ENCODE assay signal across 9 cellular contexts in the genomic region with DNA sequence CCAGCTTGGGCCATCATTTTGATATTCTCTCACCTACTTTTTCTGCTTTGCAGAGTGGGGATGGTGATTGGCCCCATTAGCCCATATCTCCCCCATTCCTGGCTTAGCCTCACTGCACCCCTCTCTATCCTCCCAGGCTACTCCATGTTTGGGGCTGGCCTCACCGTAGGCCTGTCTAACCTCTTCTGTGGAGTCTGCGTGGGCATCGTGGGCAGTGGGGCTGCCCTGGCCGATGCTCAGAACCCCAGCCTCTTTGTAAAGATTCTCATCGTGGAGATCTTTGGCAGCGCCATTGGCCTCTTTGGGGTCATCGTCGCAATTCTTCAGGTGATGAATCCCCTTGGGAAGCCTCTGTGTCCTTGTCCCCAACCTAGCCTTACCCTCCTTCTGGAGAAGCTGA. TPM values are rescaled to one million over a fixed set of nuclear protein-coding genes. Genes with fewer than 3 reads are reported as not detected.
DNase-seq lines count a peak whose midpoint lies in the region; ATAC-seq, FAIRE-seq and TF ChIP-seq lines count a peak whose summit lies in the region.
"Had no signal": no experiment of that assay in that cellular context is flagged by ENCODE, and none has a peak within 500 bp of the region (broad histone marks: within the 10 kb centered on the region; RNA-seq: fewer than 3 reads in every experiment).

No MANE protein-coding gene starts in this region.

- H3K36me3 ChIP-seq in CD4-positive, CD25-positive, alpha-beta regulatory T cell (ENCODE audit: control insufficient read depth, insufficient read depth, low read length): peaks cover 23% of the 10 kb centered on the region
- H3K36me3 ChIP-seq in GM23338 (ENCODE audit: insufficient read depth) (0 out of 2 replicates have a peak, but pooled peaks cover 7% of the 10 kb centered on the region), GM12878 (ENCODE audit: control insufficient read depth in 2 of 2, insufficient read depth in 2 of 2, low read length in 1 of 2) (peaks cover 7 to 15% of the 10 kb centered on the region in 2 experiments), colonic mucosa (no peaks in the 10 kb centered on the region)

- in situ Hi-C loops in GM12878 (cut with MboI): no loop called here

- intact Hi-C loops in GM12878 (cut with micrococcal nuclease; ENCODE audit: unreplicated experiment) (no loop called here), colonic mucosa (cut with DNase I) (no loop called here)

- H4K20me1 ChIP-seq in GM23338 (replicated peaks; ENCODE audit: insufficient read depth) (peaks cover 19% of the 10 kb centered on the region), GM12878 (ENCODE audit: control insufficient read depth, insufficient read depth) (no peaks in the 10 kb centered on the region)

- H3K27ac ChIP-seq in CD4-positive, CD25-positive, alpha-beta regulatory T cell (ENCODE audit: insufficient read depth, low read length, poor library complexity, severe bottlenecking): peak overlapping the region; percentile 2
- H3K27ac ChIP-seq in GM23338 (ENCODE audit: low read depth) (no peak overlapping the region), GM12878 (ENCODE audit: control insufficient read depth, insufficient read depth) (no peak overlapping the region), colonic mucosa (no peak overlapping the region)

- no peak overlapping the region for H3K4me2 ChIP-seq in GM23338
- H3K4me2 ChIP-seq in GM12878 (ENCODE audit: control insufficient read depth, insufficient read depth): peak overlapping the region; percentile 84

- no peak for DNase-seq in CD4-positive, CD25-positive, alpha-beta regulatory T cell
- DNase-seq in GM23338 (ENCODE audit: low spot score) (no peak), GM12878 (ENCODE audit: low read depth, low spot score) (no peak), hypothalamus (lab: John Stamatoyannopoulos, UW) (no peak), colonic mucosa (no peak)
- DNase-seq: activated effector memory CD4-positive, alpha-beta T cell treated with anti-CD3 and anti-CD28 coated beads, Interleukin-2, amount 50 U/mL, for 16 hours had no signal

- no peaks in the 10 kb centered on the region for H3K9me3 ChIP-seq in CD4-positive, CD25-positive, alpha-beta regulatory T cell (ENCODE audit: control insufficient read depth in 2 of 2, low read length in 2 of 2)
- H3K9me3 ChIP-seq in GM12878 (replicated peaks; ENCODE audit: control insufficient read depth, insufficient read depth, low read length) (no peaks in the 10 kb centered on the region), colonic mucosa (no peaks in the 10 kb centered on the region)

- peaks cover 0 to 1% (median 0%) of the 10 kb centered on the region in 7 donors for H3K9me3 Mint-ChIP-seq in CD4-positive, CD25-positive, alpha-beta regulatory T cell
- H3K9me3 Mint-ChIP-seq in GM23338 (no peaks in the 10 kb centered on the region), nephron (no peaks in the 10 kb centered on the region)

- no peaks in the 10 kb centered on the region for H3K27me3 Mint-ChIP-seq in CD4-positive, CD25-positive, alpha-beta regulatory T cell
- H3K27me3 Mint-ChIP-seq in GM23338 (ENCODE audit: insufficient read depth, low read depth, poor library complexity) (peaks cover 31% of the 10 kb centered on the region), nephron (ENCODE audit: low read depth) (no peaks in the 10 kb centered on the region)

- no peaks in the 10 kb centered on the region for H3K27me3 ChIP-seq in CD4-positive, CD25-positive, alpha-beta regulatory T cell (ENCODE audit: control insufficient read depth, insufficient read depth, low read length)
- H3K27me3 ChIP-seq in GM23338 (ENCODE audit: insufficient read depth) (no peaks in the 10 kb centered on the region), GM12878 (replicated peaks in 1 of 2; ENCODE audit: control insufficient read depth in 2 of 2, insufficient read depth in 2 of 2, low read length in 1 of 2) (no peaks in the 10 kb centered on the region), colonic mucosa (no peaks in the 10 kb centered on the region)

- H3K9me2 ChIP-seq in GM23338 (ENCODE audit: insufficient read depth): no peaks in the 10 kb centered on the region

- SMC1A ChIA-PET in GM12878 (lab: Charles Lee; ENCODE audit: uncharacterized antibody, unreplicated experiment): interaction anchor here (1.3 kb wide), 1 partner anchor 16 kb away, joined by 3 read pairs; no protein-coding TSS in a partner anchor

- FAIRE-seq in GM12878 (lab: Jason Lieb, UNC): no peak

- H3K79me2 ChIP-seq in GM23338 (replicated peaks; ENCODE audit: insufficient read depth) (peaks cover 16% of the 10 kb centered on the region), GM12878 (ENCODE audit: control insufficient read depth, insufficient read depth, low read length) (peaks cover 45% of the 10 kb centered on the region)

- peak overlapping the region in 1 of 3 donors; percentile 54 for H3K27ac Mint-ChIP-seq in CD4-positive, CD25-positive, alpha-beta regulatory T cell
- no peak overlapping the region for H3K27ac Mint-ChIP-seq in GM23338
- H3K27ac Mint-ChIP-seq in nephron: peak overlapping the region in 1 of 3 experiments; percentile 86

- no peak for ATAC-seq in CD4-positive, CD25-positive, alpha-beta regulatory T cell (ENCODE audit: low read depth in 2 of 2)
- no peak for ATAC-seq in GM23338
- ATAC-seq in GM12878: no peak
- no peak for ATAC-seq in GM18868 (IDR thresholded peaks at IDR 0.05; ENCODE audit: unreplicated experiment)
- ATAC-seq: HCT116 had no signal

- H3K4me1 Mint-ChIP-seq in CD4-positive, CD25-positive, alpha-beta regulatory T cell: peaks cover 7 to 58% (median 34%) of the 10 kb centered on the region in 4 donors
- peaks cover 43% of the 10 kb centered on the region for H3K4me1 Mint-ChIP-seq in GM23338
- peaks cover 48% of the 10 kb centered on the region for H3K4me1 Mint-ChIP-seq in nephron

- CTCF ChIA-PET in GM12878 (lab: Yijun Ruan, JAX): no interaction called here

- TF ChIP-seq CTCF in GM23338 (conservative IDR thresholded peaks at IDR 0.05; ENCODE audit: low read depth in 2 of 2): no peak
- no peak for TF ChIP-seq CTCF in GM12878 (IDR thresholded peaks at IDR 0.05 in 2 of 3, conservative IDR thresholded peaks at IDR 0.05 in 1 of 3; ENCODE audit: control insufficient read depth in 2 of 3, extremely low read depth in 1 of 3, insufficient read depth in 1 of 3, low read depth in 3 of 3, low read length in 3 of 3)
- TF ChIP-seq CTCF in nephron (IDR thresholded peaks at IDR 0.05; ENCODE audit: unreplicated experiment in 3 of 3): no peak
- TF ChIP-seq CTCF in colonic mucosa (IDR thresholded peaks at IDR 0.05): no peak

- WGBS in GM12878 (ENCODE audit: insufficient coverage, insufficient replicate concordance, low lambda C conversion rate, missing lambda C conversion rate): 96% methylated on average over 8 of the region's 8 CpGs

- BruUV-seq in GM12878 (replicated peaks; lab: Mats Ljungman, UMichigan): no TSS peak

- POLR2A ChIA-PET in GM12878 (lab: Charles Lee): interaction anchor here (0.6 to 3.8 kb wide), 4 partner anchors 15 to 119 kb away, joined by 3 to 18 read pairs (median 4); a partner anchor contains a TSS

- peak overlapping the region; percentile 91 to 96 (median 92) for H3K4me3 Mint-ChIP-seq in CD4-positive, CD25-positive, alpha-beta regulatory T cell
- H3K4me3 Mint-ChIP-seq in GM23338: peak overlapping the region; percentile 90
- peak overlapping the region; percentile 94 to 95 (median 94) for H3K4me3 Mint-ChIP-seq in nephron

- H3K4me1 ChIP-seq in CD4-positive, CD25-positive, alpha-beta regulatory T cell (ENCODE audit: control insufficient read depth, insufficient read depth, low read length, poor library complexity, severe bottlenecking): peaks cover 42% of the 10 kb centered on the region
- H3K4me1 ChIP-seq in GM23338 (ENCODE audit: insufficient read depth) (peaks cover 29% of the 10 kb centered on the region), GM12878 (ENCODE audit: control insufficient read depth, insufficient read depth, low read length) (peaks cover 30% of the 10 kb centered on the region), colonic mucosa (peaks cover 31% of the 10 kb centered on the region)

- H3K9ac ChIP-seq in GM12878 (ENCODE audit: control insufficient read depth, insufficient read depth, low read length) (no peak overlapping the region), colonic mucosa (ENCODE audit: low read depth in 2 of 2, low read length in 2 of 2) (peak overlapping the region in 1 of 2 donors; percentile 6)

- RAD21 ChIA-PET in GM12878 (lab: Charles Lee; ENCODE audit: unreplicated experiment): interaction anchor here (0.6 kb wide), 1 partner anchor 1326 kb away, joined by 3 read pairs; no protein-coding TSS in a partner anchor

- H3F3A ChIP-seq in GM23338 (replicated peaks; ENCODE audit: low read depth): peaks cover 29% of the 10 kb centered on the region; the same call in 1 of the 2 replicates

- peaks cover 18% of the 10 kb centered on the region for H3K36me3 Mint-ChIP-seq in CD4-positive, CD25-positive, alpha-beta regulatory T cell
- H3K36me3 Mint-ChIP-seq in GM23338 (ENCODE audit: low read depth) (peaks cover 58% of the 10 kb centered on the region), nephron (ENCODE audit: low read depth) (peaks cover 29% of the 10 kb centered on the region)

- TF ChIP-seq POLR2A in GM12878 (IDR thresholded peaks at IDR 0.05; ENCODE audit: low read depth, low read length): no peak

- TF ChIP-seq EP300 in GM12878 (IDR thresholded peaks at IDR 0.05; ENCODE audit: borderline replicate concordance in 1 of 2, control insufficient read depth in 1 of 2, low read depth in 2 of 2, low read length in 2 of 2): no peak

- H2AFZ ChIP-seq in GM23338: no peak overlapping the region
- H2AFZ ChIP-seq in GM12878 (ENCODE audit: control insufficient read depth, low read depth, low read length): no peak overlapping the region

- H3K4me3 ChIP-seq in CD4-positive, CD25-positive, alpha-beta regulatory T cell (ENCODE audit: low read depth, low read length): no peak overlapping the region
- H3K4me3 ChIP-seq in GM23338 (no peak overlapping the region), GM12878 (peak overlapping the region; percentile 95; the same call in 1 of the 2 replicates), colonic mucosa (no peak overlapping the region)

- no peak for TF ChIP-seq RAD21 in GM12878 (IDR thresholded peaks at IDR 0.05; ENCODE audit: insufficient read depth, low read depth, low read length)

RNA-seq across cellular contexts. Expression of a gene that starts 2.1 kb away (rescaled TPM):
- 0.54 TPM for total RNA-seq in CD4-positive, CD25-positive, alpha-beta regulatory T cell
- polyA plus RNA-seq in CD4-positive, CD25-positive, alpha-beta regulatory T cell: under 1 TPM; 0.20 to 0.86 (median 0.32) TPM
- total RNA-seq in GM23338 (2014; rRNA removed; shearing (Covaris generic)): 52.7 and 63.1 TPM in 2 replicates
- polyA plus RNA-seq in GM23338 (2016; fragmentation: Nextera tagmentation; extraction: Ambion mirVana) (22.4 and 22.8 TPM in 2 replicates), GM12878 (2011; rRNA removed) (9.8 and 18.0 TPM in 2 replicates), GM12878 (2014; fragmentation: Illumina TruSeq; extraction: Trizol) (18.6 and 30.0 TPM in 2 replicates), GM12878 (2014; fragmentation: Nextera tagmentation; extraction: Ambion mirVana) (1 to 10 TPM in 1 of 2 experiments, under 1 TPM in 1; 0.98 to 2.8 TPM), GM12878 (2014; rRNA removed) (53.5 and 67.0 TPM in 2 replicates), GM12878 (2016; fragmentation: Nextera tagmentation; extraction: Ambion mirVana) (1 to 10 TPM; 7.2 to 9.6 TPM)
- total RNA-seq in GM12878 (2013; cell fraction: nucleolus; rRNA removed): 15.2 and 15.5 TPM in 2 replicates
- total RNA-seq in GM12878 (2014; rRNA removed) (61.0 and 63.8 TPM in 2 replicates), GM12878 (2014; rRNA removed; fragmentation: Illumina TruSeq; extraction: Trizol) (27.2 and 28.7 TPM in 2 replicates), GM12878 (2021) (45.4 and 47.3 TPM in 2 replicates), colonic mucosa (10 to 100 TPM; 26.6 to 38.5 TPM)
- 7.1 TPM for polyA plus RNA-seq in GM12878 (2011; ENCODE audit: low read depth)
- polyA plus RNA-seq in GM12878 (2011; cell fraction: cytosol; rRNA removed): 27.5 and 46.7 TPM in 2 replicates
- 22.6 and 26.7 TPM in 2 replicates for polyA plus RNA-seq in GM12878 (2011; cell fraction: nucleus; rRNA removed)
- polyA plus RNA-seq in GM12878 (2012): 19.7 and 20.5 TPM in 2 replicates
- 13.2 and 22.9 TPM in 2 replicates for polyA minus RNA-seq in GM12878 (2011; rRNA and poly(A)+ RNA removed)
- polyA minus RNA-seq in GM12878 (2011; cell fraction: cytosol; rRNA and poly(A)+ RNA removed): 12.6 and 14.2 TPM in 2 replicates
- polyA minus RNA-seq in GM12878 (2011; cell fraction: nucleus; rRNA and poly(A)+ RNA removed): 9.3 and 15.2 TPM in 2 replicates

RNA-seq across cellular contexts. Expression of a gene that starts 2.1 kb away (rescaled TPM):
- total RNA-seq in CD4-positive, CD25-positive, alpha-beta regulatory T cell: 69.4 TPM
- 100 to 1,000 TPM; 207 to 274 (median 237) TPM for polyA plus RNA-seq in CD4-positive, CD25-positive, alpha-beta regulatory T cell
- 112 and 116 TPM in 2 replicates for total RNA-seq in GM23338 (2014; rRNA removed; shearing (Covaris generic))
- 142 and 149 TPM in 2 replicates for polyA plus RNA-seq in GM23338 (2016; fragmentation: Nextera tagmentation; extraction: Ambion mirVana)
- total RNA-seq in GM12878 (2013; cell fraction: nucleolus; rRNA removed): 39.3 and 44.3 TPM in 2 replicates
- total RNA-seq in GM12878 (2014; rRNA removed): 176 and 177 TPM in 2 replicates
- 70.0 and 75.8 TPM in 2 replicates for total RNA-seq in GM12878 (2014; rRNA removed; fragmentation: Illumina TruSeq; extraction: Trizol)
- total RNA-seq in GM12878 (2021): 115 and 120 TPM in 2 replicates
- 59.4 TPM for polyA plus RNA-seq in GM12878 (2011; ENCODE audit: low read depth)
- 72.2 and 132 TPM in 2 replicates for polyA plus RNA-seq in GM12878 (2011; rRNA removed)
- 218 and 285 TPM in 2 replicates for polyA plus RNA-seq in GM12878 (2011; cell fraction: cytosol; rRNA removed)
- 267 and 300 TPM in 2 replicates for polyA plus RNA-seq in GM12878 (2011; cell fraction: nucleus; rRNA removed)
- 76.2 and 83.3 TPM in 2 replicates for polyA plus RNA-seq in GM12878 (2012)
- 30.1 and 70.5 TPM in 2 replicates for polyA plus RNA-seq in GM12878 (2014; fragmentation: Illumina TruSeq; extraction: Trizol)
- polyA plus RNA-seq in GM12878 (2014; fragmentation: Nextera tagmentation; extraction: Ambion mirVana): 100 to 1,000 TPM in 1 of 2 experiments, 10 to 100 TPM in 1; 65.3 to 157 TPM
- 156 and 159 TPM in 2 replicates for polyA plus RNA-seq in GM12878 (2014; rRNA removed)
- 100 to 1,000 TPM; 247 to 250 TPM for polyA plus RNA-seq in GM12878 (2016; fragmentation: Nextera tagmentation; extraction: Ambion mirVana)
- 82.2 and 119 TPM in 2 replicates for polyA minus RNA-seq in GM12878 (2011; rRNA and poly(A)+ RNA removed)
- 35.1 and 43.2 TPM in 2 replicates for polyA minus RNA-seq in GM12878 (2011; cell fraction: cytosol; rRNA and poly(A)+ RNA removed)
- 65.8 and 94.1 TPM in 2 replicates for polyA minus RNA-seq in GM12878 (2011; cell fraction: nucleus; rRNA and poly(A)+ RNA removed)
- total RNA-seq in colonic mucosa: 100 to 1,000 TPM; 183 to 270 TPM

RNA-seq across cellular contexts. Expression of a gene that starts 7.1 kb away (rescaled TPM):
- 17.9 TPM for total RNA-seq in CD4-positive, CD25-positive, alpha-beta regulatory T cell
- 10 to 100 TPM; 17.2 to 25.0 (median 21.0) TPM for polyA plus RNA-seq in CD4-positive, CD25-positive, alpha-beta regulatory T cell
- total RNA-seq in GM23338 (2014; rRNA removed; shearing (Covaris generic)): 68.2 and 90.3 TPM in 2 replicates
- polyA plus RNA-seq in GM23338 (2016; fragmentation: Nextera tagmentation; extraction: Ambion mirVana): 32.1 and 35.6 TPM in 2 replicates
- 40.0 and 46.8 TPM in 2 replicates for total RNA-seq in GM12878 (2013; cell fraction: nucleolus; rRNA removed)
- 67.2 and 75.1 TPM in 2 replicates for total RNA-seq in GM12878 (2014; rRNA removed)
- 32.2 and 37.9 TPM in 2 replicates for total RNA-seq in GM12878 (2014; rRNA removed; fragmentation: Illumina TruSeq; extraction: Trizol)
- 58.0 and 60.1 TPM in 2 replicates for total RNA-seq in GM12878 (2021)
- 16.1 TPM for polyA plus RNA-seq in GM12878 (2011; ENCODE audit: low read depth)
- polyA plus RNA-seq in GM12878 (2011; rRNA removed): 30.7 and 44.0 TPM in 2 replicates
- polyA plus RNA-seq in GM12878 (2011; cell fraction: cytosol; rRNA removed): 72.9 and 90.9 TPM in 2 replicates
- polyA plus RNA-seq in GM12878 (2011; cell fraction: nucleus; rRNA removed): 240 and 297 TPM in 2 replicates
- polyA plus RNA-seq in GM12878 (2012): 28.3 and 30.7 TPM in 2 replicates
- polyA plus RNA-seq in GM12878 (2014; fragmentation: Illumina TruSeq; extraction: Trizol): 22.4 and 43.2 TPM in 2 replicates
- polyA plus RNA-seq in GM12878 (2014; fragmentation: Nextera tagmentation; extraction: Ambion mirVana): 10 to 100 TPM; 13.1 to 14.3 TPM
- polyA plus RNA-seq in GM12878 (2014; rRNA removed): 74.5 and 76.2 TPM in 2 replicates
- 10 to 100 TPM; 76.6 to 82.9 TPM for polyA plus RNA-seq in GM12878 (2016; fragmentation: Nextera tagmentation; extraction: Ambion mirVana)
- 41.1 and 68.5 TPM in 2 replicates for polyA minus RNA-seq in GM12878 (2011; rRNA and poly(A)+ RNA removed)
- polyA minus RNA-seq in GM12878 (2011; cell fraction: cytosol; rRNA and poly(A)+ RNA removed): 18.2 and 18.3 TPM in 2 replicates
- polyA minus RNA-seq in GM12878 (2011; cell fraction: nucleus; rRNA and poly(A)+ RNA removed): 79.7 and 117 TPM in 2 replicates
- 10 to 100 TPM; 11.5 to 43.1 TPM for total RNA-seq in colonic mucosa

RNA-seq across cellular contexts. Expression of a gene that starts 14.5 kb away (rescaled TPM):
- 1.2 TPM for total RNA-seq in CD4-positive, CD25-positive, alpha-beta regulatory T cell
- 1 to 10 TPM in 1 of 4 donors, under 1 TPM in 3; 0.18 to 1.8 (median 0.73) TPM for polyA plus RNA-seq in CD4-positive, CD25-positive, alpha-beta regulatory T cell
- 8.3 and 9.5 TPM in 2 replicates for total RNA-seq in GM23338 (2014; rRNA removed; shearing (Covaris generic))
- 13.4 and 17.2 TPM in 2 replicates for polyA plus RNA-seq in GM23338 (2016; fragmentation: Nextera tagmentation; extraction: Ambion mirVana)
- 2.7 and 3.3 TPM in 2 replicates for total RNA-seq in GM12878 (2013; cell fraction: nucleolus; rRNA removed)
- total RNA-seq in GM12878 (2014; rRNA removed): 1.6 and 2.2 TPM in 2 replicates
- total RNA-seq in GM12878 (2014; rRNA removed; fragmentation: Illumina TruSeq; extraction: Trizol): 0.67 and 0.78 TPM in 2 replicates
- 2.2 and 3.1 TPM in 2 replicates for total RNA-seq in GM12878 (2021)
- 0.34 TPM for polyA plus RNA-seq in GM12878 (2011; ENCODE audit: low read depth)
- 0.49 and 1.0 TPM in 2 replicates for polyA plus RNA-seq in GM12878 (2011; rRNA removed)
- 1.8 TPM in 2 replicates for polyA plus RNA-seq in GM12878 (2011; cell fraction: cytosol; rRNA removed)
- polyA plus RNA-seq in GM12878 (2011; cell fraction: nucleus; rRNA removed): 5.3 and 6.6 TPM in 2 replicates
- polyA plus RNA-seq in GM12878 (2012): 1.4 and 1.5 TPM in 2 replicates
- 0.59 and 1.0 TPM in 2 replicates for polyA plus RNA-seq in GM12878 (2014; fragmentation: Illumina TruSeq; extraction: Trizol)
- under 1 TPM in 1 of 2 experiments, not detected in 1; 0.18 TPM for polyA plus RNA-seq in GM12878 (2014; fragmentation: Nextera tagmentation; extraction: Ambion mirVana)
- polyA plus RNA-seq in GM12878 (2014; rRNA removed): 2.1 and 4.2 TPM in 2 replicates
- polyA plus RNA-seq in GM12878 (2016; fragmentation: Nextera tagmentation; extraction: Ambion mirVana): 1 to 10 TPM; 1.6 to 1.7 TPM
- 0.22 and 0.67 TPM in 2 replicates for polyA minus RNA-seq in GM12878 (2011; rRNA and poly(A)+ RNA removed)
- polyA minus RNA-seq in GM12878 (2011; cell fraction: cytosol; rRNA and poly(A)+ RNA removed): 0.94 TPM in 1 of 2 replicates, not detected in the other
- 1.2 TPM in 2 replicates for polyA minus RNA-seq in GM12878 (2011; cell fraction: nucleus; rRNA and poly(A)+ RNA removed)
- total RNA-seq in colonic mucosa: 10 to 100 TPM; 20.3 to 24.6 TPM

RNA-seq across cellular contexts. Expression of a gene that starts 30.1 kb away (rescaled TPM):
- 12.6 TPM for total RNA-seq in CD4-positive, CD25-positive, alpha-beta regulatory T cell
- polyA plus RNA-seq in CD4-positive, CD25-positive, alpha-beta regulatory T cell: 10 to 100 TPM in 2 of 4 donors, 1 to 10 TPM in 2; 9.4 to 11.6 (median 10.1) TPM
- 17.9 and 22.8 TPM in 2 replicates for total RNA-seq in GM23338 (2014; rRNA removed; shearing (Covaris generic))
- polyA plus RNA-seq in GM23338 (2016; fragmentation: Nextera tagmentation; extraction: Ambion mirVana) (10.4 and 12.5 TPM in 2 replicates), GM12878 (2011; rRNA removed) (5.6 and 9.3 TPM in 2 replicates), GM12878 (2014; fragmentation: Illumina TruSeq; extraction: Trizol) (8.5 and 14.0 TPM in 2 replicates), GM12878 (2014; fragmentation: Nextera tagmentation; extraction: Ambion mirVana) (1 to 10 TPM; 7.1 to 9.5 TPM), GM12878 (2014; rRNA removed) (16.5 and 17.9 TPM in 2 replicates), GM12878 (2016; fragmentation: Nextera tagmentation; extraction: Ambion mirVana) (10 to 100 TPM; 21.5 TPM)
- 9.0 and 13.3 TPM in 2 replicates for total RNA-seq in GM12878 (2013; cell fraction: nucleolus; rRNA removed)
- total RNA-seq in GM12878 (2014; rRNA removed) (18.2 and 18.4 TPM in 2 replicates), GM12878 (2014; rRNA removed; fragmentation: Illumina TruSeq; extraction: Trizol) (7.3 and 10.1 TPM in 2 replicates), GM12878 (2021) (22.1 and 26.6 TPM in 2 replicates), colonic mucosa (10 to 100 TPM; 17.3 to 27.9 TPM)
- 4.5 TPM for polyA plus RNA-seq in GM12878 (2011; ENCODE audit: low read depth)
- polyA plus RNA-seq in GM12878 (2011; cell fraction: cytosol; rRNA removed): 19.2 TPM in 2 replicates
- polyA plus RNA-seq in GM12878 (2011; cell fraction: nucleus; rRNA removed): 29.3 and 36.2 TPM in 2 replicates
- 8.2 and 9.6 TPM in 2 replicates for polyA plus RNA-seq in GM12878 (2012)
- polyA minus RNA-seq in GM12878 (2011; rRNA and poly(A)+ RNA removed): 24.2 and 29.7 TPM in 2 replicates
- polyA minus RNA-seq in GM12878 (2011; cell fraction: cytosol; rRNA and poly(A)+ RNA removed): 8.6 and 16.2 TPM in 2 replicates
- polyA minus RNA-seq in GM12878 (2011; cell fraction: nucleus; rRNA and poly(A)+ RNA removed): 8.7 and 14.9 TPM in 2 replicates

Comparison
In these comparisons a context has a peak if more than half of its experiments do, and no peak if none do; other contexts are left out.
1. RNA of a gene that starts 2.1 kb away (total RNA-seq): 52.7 to 63.1 TPM in GM23338, 15.2 to 63.8 TPM in GM12878 and 26.6 to 38.5 TPM in colonic mucosa; 0.54 TPM in CD4-positive, CD25-positive, alpha-beta regulatory T cell (single experiment); every median in the first group is over 10 times any median in the second.
2. Peak in every context shown above with its lines, with median percentiles within 50 percentile points of each other: H3K4me3 Mint-ChIP-seq.